20 cellular contexts compared by ENCODE assay signal in genomic region chr17:66637491-66637890, GRCh38.
"Had no signal": no experiment of that assay in that cellular context is flagged by ENCODE, and none has a peak within 500 bp of the region (broad histone marks: within the 10 kb centered on the region; RNA-seq: fewer than 3 reads in every experiment).

No MANE protein-coding gene starts in this region.

- H3K4me3 Mint-ChIP-seq: activated CD4-positive, alpha-beta T cell treated with anti-CD3 and anti-CD28 coated beads, Interleukin-2, amount 10 ng/mL, durations not matched to agents 7 days and 5 days; activated naive CD4-positive, alpha-beta T cell treated with anti-CD3 and anti-CD28 coated beads for 36 hours; activated T-cell treated with anti-CD3 and anti-CD28 coated beads, Interleukin-2, amount 50 U/mL, for 4 hours; nephron progenitor cell had no signal

- H3K27me3 ChIP-seq: hepatocyte, spleen, tibial nerve, uterus had no signal

- H3K36me3 ChIP-seq: uterus had no signal

- H3K9me3 Mint-ChIP-seq: activated CD4-positive, alpha-beta T cell treated with anti-CD3 and anti-CD28 coated beads, Interleukin-2, amount 10 ng/mL, durations not matched to agents 7 days and 5 days; activated naive CD4-positive, alpha-beta T cell treated with anti-CD3 and anti-CD28 coated beads for 36 hours; activated T-cell treated with anti-CD3 and anti-CD28 coated beads, Interleukin-2, amount 50 U/mL, for 4 hours; nephron progenitor cell had no signal

- H3K4me1 Mint-ChIP-seq: nephron progenitor cell had no signal

- H3K27ac ChIP-seq: hepatocyte, spleen, tibial nerve, uterus had no signal

- DNase-seq: activated CD4-positive, alpha-beta T cell treated with anti-CD3 and anti-CD28 coated beads, Interleukin-2, amount 10 ng/mL, durations not matched to agents 7 days and 5 days; activated CD8-positive, alpha-beta memory T cell treated with anti-CD3 and anti-CD28 coated beads, Interleukin-2, amount 50 U/mL, for 4 hours; activated naive CD4-positive, alpha-beta T cell treated with anti-CD3 and anti-CD28 coated beads for 36 hours; activated T-cell treated with anti-CD3 and anti-CD28 coated beads, Interleukin-2, amount 50 U/mL, for 4 hours; effector CD8-positive, alpha-beta T cell; midbrain; nephron progenitor cell; occipital lobe; posterior cingulate gyrus; retina; spleen; stimulated activated naive CD4-positive, alpha-beta T cell; substantia nigra; T1000; uterus had no signal

- ATAC-seq: activated CD4-positive, CD25-positive, alpha-beta regulatory T cell treated with anti-CD3 and anti-CD28 coated beads, Interleukin-2, amount 50 U/mL, for 24 hours; activated T-cell treated with anti-CD3 and anti-CD28 coated beads, Interleukin-2, amount 50 U/mL, for 4 hours; left lobe of liver had no signal

- H3K9me3 ChIP-seq: spleen, tibial nerve, uterus had no signal

- H3K27me3 Mint-ChIP-seq: activated CD4-positive, alpha-beta T cell treated with anti-CD3 and anti-CD28 coated beads, Interleukin-2, amount 10 ng/mL, durations not matched to agents 7 days and 5 days had no signal

- H3K4me1 ChIP-seq: uterus had no signal

- H3K4me3 ChIP-seq: hepatocyte, lung, spleen, tibial nerve, uterus had no signal

- H3K27ac Mint-ChIP-seq: activated CD4-positive, alpha-beta T cell treated with anti-CD3 and anti-CD28 coated beads, Interleukin-2, amount 10 ng/mL, durations not matched to agents 7 days and 5 days; activated naive CD4-positive, alpha-beta T cell treated with anti-CD3 and anti-CD28 coated beads for 36 hours; nephron progenitor cell had no signal
